ENCODE assay signal across 8 cellular contexts in the genomic region with DNA sequence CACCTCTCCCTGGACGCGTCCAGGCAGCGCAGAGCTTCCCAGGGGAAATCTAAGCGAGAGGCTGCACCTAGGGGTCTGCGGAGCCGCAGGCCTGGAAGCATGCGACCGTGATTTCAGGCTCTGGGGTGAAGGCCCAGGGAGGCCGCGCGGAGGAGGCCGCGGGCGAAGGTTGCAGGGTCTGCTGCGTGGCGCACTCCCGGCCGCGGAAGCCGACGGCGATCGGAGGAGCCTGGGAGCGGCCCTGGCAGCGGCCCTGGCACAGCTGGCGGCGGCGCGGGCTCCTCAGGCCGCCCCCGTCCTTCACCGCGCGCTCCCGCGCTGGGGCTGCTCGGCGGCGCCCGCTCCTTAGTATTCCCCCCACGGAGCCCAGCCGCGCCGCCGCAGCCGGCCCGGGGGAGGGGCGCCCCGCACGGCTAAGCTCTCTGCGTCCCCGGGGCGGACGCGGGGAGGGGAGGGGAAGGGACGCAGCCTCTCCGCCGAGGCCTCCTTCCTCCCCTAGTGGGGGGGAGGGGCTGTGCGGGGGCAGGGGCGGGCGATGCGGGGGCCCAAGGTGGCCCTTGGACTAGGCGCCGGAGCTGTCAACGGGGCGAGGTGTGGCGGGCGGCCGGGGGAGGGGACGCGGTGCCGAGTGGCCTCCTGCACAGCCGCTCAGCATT. TPM values are rescaled to one million over a fixed set of nuclear protein-coding genes. Genes with fewer than 3 reads are reported as not detected.
A peak's percentile ranks its signal among the peaks of the same experiment; 100 is the strongest.
DNase-seq lines count a peak whose midpoint lies in the region; ATAC-seq and TF ChIP-seq lines count a peak whose summit lies in the region.

No MANE protein-coding gene starts in this region.

- intact Hi-C loops in left colon (cut with DNase I, micrococcal nuclease), result no loop called here

- DNase-seq in DMS79 treated with DMSO at 0.1 percent for 48 hours (lab: John Stamatoyannopoulos, UW) (peak; percentile 13), DMS79 (lab: John Stamatoyannopoulos, UW) (no peak), chondrocyte (ENCODE audit: low spot score) (no peak), left colon (peak in 1 of 2 donors; percentile 49), DMS114 treated with DMSO at 0.1 percent for 48 hours (lab: John Stamatoyannopoulos, UW; ENCODE audit: unreplicated experiment) (no peak), NCI-H2029 treated with DMSO at 0.1 percent for 48 hours (lab: John Stamatoyannopoulos, UW) (no peak)
- DNase-seq in stimulated activated naive CD8-positive, alpha-beta T cell treated with anti-CD3 and anti-CD28 coated beads, Interleukin-15, amount 100 ng/mL, for 72 hours, result no peak
- no peak for DNase-seq in stimulated activated CD4-positive, alpha-beta T cell treated with anti-CD3 and anti-CD28 coated beads, Interleukin-4, amount 100 ng/mL, for 24 hours

- H3K27ac Mint-ChIP-seq in chondrocyte (ENCODE audit: unreplicated experiment), result peak overlapping the region; percentile 90
- H3K27ac Mint-ChIP-seq in stimulated activated naive CD8-positive, alpha-beta T cell treated with anti-CD3 and anti-CD28 coated beads, Interleukin-15, amount 100 ng/mL, for 72 hours, result no peak overlapping the region

- H3K9me3 Mint-ChIP-seq in chondrocyte (ENCODE audit: low read depth), result no peaks in the 10 kb centered on the region
- H3K9me3 Mint-ChIP-seq in stimulated activated naive CD8-positive, alpha-beta T cell treated with anti-CD3 and anti-CD28 coated beads, Interleukin-15, amount 100 ng/mL, for 72 hours, result no peaks in the 10 kb centered on the region

- peaks cover 13% of the 10 kb centered on the region for H3K36me3 Mint-ChIP-seq in chondrocyte (ENCODE audit: low read depth)

- peaks cover 34% of the 10 kb centered on the region for H3K4me1 Mint-ChIP-seq in chondrocyte (ENCODE audit: low read depth)
- peaks cover 10% of the 10 kb centered on the region for H3K4me1 Mint-ChIP-seq in stimulated activated naive CD8-positive, alpha-beta T cell treated with anti-CD3 and anti-CD28 coated beads, Interleukin-15, amount 100 ng/mL, for 72 hours

- peak overlapping the region; percentile 67 for H3K4me3 Mint-ChIP-seq in chondrocyte (ENCODE audit: unreplicated experiment)
- peak overlapping the region; percentile 16 to 67 for H3K4me3 Mint-ChIP-seq in stimulated activated naive CD8-positive, alpha-beta T cell treated with anti-CD3 and anti-CD28 coated beads, Interleukin-15, amount 100 ng/mL, for 72 hours

- no peak for TF ChIP-seq CTCF in chondrocyte (IDR thresholded peaks at IDR 0.05)

- ATAC-seq in left colon, result peak; percentile 46
- ATAC-seq in stimulated activated naive CD8-positive, alpha-beta T cell treated with anti-CD3 and anti-CD28 coated beads, Interleukin-15, amount 100 ng/mL, for 72 hours, result peak; percentile 53

- no peaks in the 10 kb centered on the region for H3K27me3 Mint-ChIP-seq in chondrocyte (ENCODE audit: low read depth)
- peaks cover 24% of the 10 kb centered on the region for H3K27me3 Mint-ChIP-seq in stimulated activated naive CD8-positive, alpha-beta T cell treated with anti-CD3 and anti-CD28 coated beads, Interleukin-15, amount 100 ng/mL, for 72 hours

RNA-seq across cellular contexts. Expression of a gene that starts 21.9 kb away (rescaled TPM):
- total RNA-seq in chondrocyte, result 7.2 to 11.6 TPM (median 7.5 TPM) in 3 replicates
- 10 to 100 TPM; 29.2 to 32.9 TPM for total RNA-seq in left colon
